ENCODE assay signal across 9 cellular contexts in genomic region chr5:95835682-95836405, GRCh38. TPM values are rescaled to one million over a fixed set of nuclear protein-coding genes. Genes with fewer than 3 reads are reported as not detected.
A peak's percentile ranks its signal among the peaks of the same experiment; 100 is the strongest.
DNase-seq lines count a peak whose midpoint lies in the region; ATAC-seq and TF ChIP-seq lines count a peak whose summit lies in the region.
"Had no signal": no experiment of that assay in that cellular context is flagged by ENCODE, and none has a peak within 500 bp of the region (broad histone marks: within the 10 kb centered on the region; RNA-seq: fewer than 3 reads in every experiment).

No MANE protein-coding gene starts in this region.

- no peaks in the 10 kb centered on the region for H3K79me2 ChIP-seq in mammary epithelial cell (ENCODE audit: insufficient read depth, low read length)

- H3K4me2 ChIP-seq in mammary epithelial cell (ENCODE audit: insufficient read depth, low read depth, low read length) = no peak overlapping the region

- H3K9me3 Mint-ChIP-seq in memory B cell = no peaks in the 10 kb centered on the region

- WGBS in mammary epithelial cell (ENCODE audit: low coverage, missing lambda C conversion rate) = 74% methylated on average over 10 of the region's 10 CpGs

- in situ Hi-C loops in mammary epithelial cell (cut with MboI; ENCODE audit: low sequenced_read_pairs in 2 of 2) = no loop called here

- H3K4me3 ChIP-seq in breast epithelium (peak overlapping the region; percentile 43 to 72 (median 52)), mammary epithelial cell (replicated peaks in 1 of 3; ENCODE audit: insufficient read depth in 1 of 3, low read depth in 2 of 3, low read length in 3 of 3) (no peak overlapping the region), adipocyte (ENCODE audit: low read length) (peak overlapping the region; percentile 82), vagina (peak overlapping the region; percentile 60 to 69)

- no peaks in the 10 kb centered on the region for H4K20me1 ChIP-seq in mammary epithelial cell (ENCODE audit: insufficient read depth, low read length)

- no peaks in the 10 kb centered on the region for H3K27me3 Mint-ChIP-seq in memory B cell

- H3K9ac ChIP-seq in mammary epithelial cell (ENCODE audit: insufficient read depth, low read length) = no peak overlapping the region
- H3K9ac ChIP-seq in adipocyte (ENCODE audit: low read length) = peak overlapping the region; percentile 92

- H3K4me3 Mint-ChIP-seq in memory B cell = peak overlapping the region; percentile 77

- ATAC-seq in memory B cell (ENCODE audit: low read depth) = no peak
- no peak for ATAC-seq in HG03280 (IDR thresholded peaks at IDR 0.05; ENCODE audit: unreplicated experiment)
- ATAC-seq in GM19328 (IDR thresholded peaks at IDR 0.05; ENCODE audit: unreplicated experiment) = no peak

- TF ChIP-seq POLR2A in breast epithelium (IDR thresholded peaks at IDR 0.05) (no peak), vagina (IDR thresholded peaks at IDR 0.05) (no peak)

- H3K36me3 ChIP-seq in breast epithelium = no peaks in the 10 kb centered on the region
- no peaks in the 10 kb centered on the region for H3K36me3 ChIP-seq in mammary epithelial cell (ENCODE audit: insufficient read depth, low read length)
- H3K36me3 ChIP-seq in adipocyte (ENCODE audit: control insufficient read depth, insufficient read depth, low read length, severe bottlenecking) = no peaks in the 10 kb centered on the region
- H3K36me3 ChIP-seq in vagina = no peaks in the 10 kb centered on the region

- dilution Hi-C loops in mammary epithelial cell (cut with HindIII; ENCODE audit: low sequenced_read_pairs) = loop anchor here (25.0 kb wide), 1 partner anchor 174 kb away; no protein-coding TSS in a partner anchor

- H3K9me3 ChIP-seq in breast epithelium = no peaks in the 10 kb centered on the region
- no peaks in the 10 kb centered on the region for H3K9me3 ChIP-seq in mammary epithelial cell (replicated peaks; ENCODE audit: insufficient read depth, low read length)
- no peaks in the 10 kb centered on the region for H3K9me3 ChIP-seq in adipocyte (ENCODE audit: control insufficient read depth, low read length)
- H3K9me3 ChIP-seq in vagina = no peaks in the 10 kb centered on the region

- H3K4me1 ChIP-seq in breast epithelium (no peaks in the 10 kb centered on the region), mammary epithelial cell (ENCODE audit: insufficient read depth, low read length) (peaks cover 3% of the 10 kb centered on the region), adipocyte (ENCODE audit: control insufficient read depth, insufficient read depth, low read length) (peaks cover 22% of the 10 kb centered on the region), vagina (peaks cover 22% of the 10 kb centered on the region)

- H2AFZ ChIP-seq in mammary epithelial cell (ENCODE audit: low read depth, low read length) = no peak overlapping the region

- no peaks in the 10 kb centered on the region for H3K36me3 Mint-ChIP-seq in memory B cell

- TF ChIP-seq CTCF in breast epithelium (IDR thresholded peaks at IDR 0.05) (no peak), mammary epithelial cell (conservative IDR thresholded peaks at IDR 0.05 in 1 of 2, IDR thresholded peaks at IDR 0.05 in 1 of 2; ENCODE audit: extremely low read depth in 1 of 2, insufficient read depth in 1 of 2, low read depth in 1 of 2, low read length in 2 of 2) (no peak), vagina (IDR thresholded peaks at IDR 0.05) (no peak)

- H3K27me3 ChIP-seq in breast epithelium = no peaks in the 10 kb centered on the region
- no peaks in the 10 kb centered on the region for H3K27me3 ChIP-seq in mammary epithelial cell (ENCODE audit: insufficient read depth, low read length)
- H3K27me3 ChIP-seq in adipocyte (replicated peaks; ENCODE audit: control insufficient read depth, insufficient read depth, low read length) = no peaks in the 10 kb centered on the region
- no peaks in the 10 kb centered on the region for H3K27me3 ChIP-seq in vagina

- BruUV-seq in mammary epithelial cell (replicated peaks; lab: Mats Ljungman, UMichigan) = no TSS peak

- peaks cover 34% of the 10 kb centered on the region for H3K4me1 Mint-ChIP-seq in memory B cell

- H3K27ac ChIP-seq in breast epithelium (peak overlapping the region; percentile 80), mammary epithelial cell (ENCODE audit: insufficient read depth, low read depth, low read length) (no peak overlapping the region), vagina (peak overlapping the region; percentile 89)

- DNase-seq in breast epithelium (ENCODE audit: low spot score in 2 of 2) (no peak), mammary epithelial cell (no peak), adipocyte (ENCODE audit: low read depth) (no peak), memory B cell (ENCODE audit: low spot score in 2 of 2) (no peak), vagina (ENCODE audit: extremely low spot score in 2 of 2) (no peak), NCI-H2171 (lab: John Stamatoyannopoulos, UW) (no peak)
- DNase-seq: DMS 273 treated with DMSO at 0.1 percent for 48 hours had no signal

- CTCF ChIA-PET in mammary epithelial cell (lab: Charles Lee; ENCODE audit: low non-redundant PET) = no interaction called here

- H3K27ac Mint-ChIP-seq in memory B cell = peak overlapping the region; percentile 89

- intact Hi-C loops in breast epithelium (cut with DNase I; ENCODE audit: low total_unique reads) (no loop called here), mammary epithelial cell (cut with micrococcal nuclease) (no loop called here), vagina (cut with DNase I) (no loop called here)

RNA-seq across cellular contexts. Expression of gene GLRX, which starts 13.3 kb away (rescaled TPM):
- total RNA-seq in breast epithelium (100 to 1,000 TPM in 1 of 3 donors, 10 to 100 TPM in 2; 42.1 to 106 (median 72.8) TPM), mammary epithelial cell (1 to 10 TPM; 3.5 to 8.3 TPM), vagina (63.3 TPM)
- 8.4 TPM for polyA plus RNA-seq in mammary epithelial cell
- polyA minus RNA-seq in mammary epithelial cell = not detected

Comparison
In these comparisons a context has a peak if more than half of its experiments do, and no peak if none do; other contexts are left out.
1. H3K4me3 ChIP-seq: peak in breast epithelium (3 of 3), adipocyte (single experiment) and vagina (2 of 2); none in mammary epithelial cell (0 of 3).